In genomic region chr11:56027354-56027753, GRCh38 we compare ENCODE assay signal across 38 cellular contexts. TPM values are rescaled to one million over a fixed set of nuclear protein-coding genes. Genes with fewer than 3 reads are reported as not detected.
"Had no signal": no experiment of that assay in that cellular context is flagged by ENCODE, and none has a peak within 500 bp of the region (broad histone marks: within the 10 kb centered on the region; RNA-seq: fewer than 3 reads in every experiment).

Gene OR5AS1 (plus strand): TSS chr11:56027654. CDS start chr11:56030419, 2,765 bp downstream.

- DNase-seq: Karpas-422, Kasumi-1, MG63, MM.1S, MV-4-11, NCI-H1048, NCI-H1092, NCI-H1092 treated with DMSO at 0.1 percent for 48 hours, NCI-H1105, NCI-H1105 treated with DMSO at 0.1 percent for 48 hours, NCI-H1417, NCI-H1417 treated with DMSO at 0.1 percent for 48 hours, NCI-H1436, NCI-H1436 treated with DMSO at 0.1 percent for 48 hours, NCI-H146, NCI-H1694, NCI-H1694 treated with DMSO at 0.1 percent for 48 hours, NCI-H187, NCI-H187 treated with DMSO at 0.1 percent for 48 hours, NCI-H1930, NCI-H2029, NCI-H2029 treated with DMSO at 0.1 percent for 48 hours, NCI-H2081, NCI-H2081 treated with DMSO at 0.1 percent for 48 hours, NCI-H2107, NCI-H2171, NCI-H2171 treated with DMSO at 0.1 percent for 48 hours, NCI-H2227 treated with DMSO at 0.1 percent for 48 hours, NCI-H226, NCI-H345, NCI-H446, NCI-H446 treated with DMSO at 0.1 percent for 48 hours, NCI-H510A, NCI-H510A treated with DMSO at 0.1 percent for 48 hours had no signal

- H3K9me3 ChIP-seq: MG63 had no signal

- H3K4me3 ChIP-seq: MG63 had no signal

- H3K27me3 ChIP-seq: MG63 had no signal

- H3K36me3 ChIP-seq: MG63 had no signal

RNA-seq across cellular contexts. Expression of gene OR5AS1, which starts in this region (rescaled TPM):
- total RNA-seq: LHCN-M2, M059J, MCF 10A, NCI-H460 had no signal
